9 cellular contexts compared by ENCODE assay signal in the genomic region with DNA sequence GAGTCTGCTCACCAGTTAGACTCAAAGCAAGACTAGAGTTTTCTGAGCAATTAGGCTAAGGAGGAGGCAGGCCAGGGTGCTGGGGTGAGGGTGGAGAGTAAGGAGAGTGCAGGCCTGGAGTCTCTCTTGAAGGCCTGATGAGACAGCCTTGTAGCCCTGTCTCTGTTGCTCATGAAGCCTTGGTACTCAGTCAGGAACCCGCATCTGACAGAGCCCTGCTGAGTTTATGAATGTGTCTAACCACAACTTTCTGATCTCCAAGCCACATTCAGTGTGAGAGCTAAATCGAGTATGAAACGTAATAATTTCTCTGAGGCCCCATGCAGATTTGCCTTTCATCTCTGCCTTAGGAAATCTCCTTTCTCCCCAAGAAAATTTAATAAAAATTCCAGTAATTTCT.
DNase-seq lines count a peak whose midpoint lies in the region; ATAC-seq and FAIRE-seq lines count a peak whose summit lies in the region.
"Had no signal": no experiment of that assay in that cellular context is flagged by ENCODE, and none has a peak within 500 bp of the region (broad histone marks: within the 10 kb centered on the region; RNA-seq: fewer than 3 reads in every experiment).

No MANE protein-coding gene starts in this region.

- no peaks in the 10 kb centered on the region for H3K36me3 Mint-ChIP-seq in activated T-helper 17 cell treated with anti-CD3 and anti-CD28 coated beads, Interleukin-2, amount 50 U/mL, for 72 hours (ENCODE audit: low read depth)
- H3K36me3 Mint-ChIP-seq: CD4-positive, CD25-positive, alpha-beta regulatory T cell had no signal

- ATAC-seq in HG03103 (IDR thresholded peaks at IDR 0.05; ENCODE audit: low read depth, unreplicated experiment) = peak; percentile 91
- ATAC-seq in activated T-helper 17 cell treated with anti-CD3 and anti-CD28 coated beads, Interleukin-2, amount 50 U/mL, for 72 hours (replicated peaks) = peak; percentile 95

- DNase-seq in activated gamma-delta T cell treated with Interleukin-2 at 50 U/mL for 16 hours (peak; percentile 4), activated gamma-delta T cell (lab: John Stamatoyannopoulos, UW) (no peak), HTR-8/SVneo (ENCODE audit: insufficient read length, low spot score) (no peak), islet precursor cell (no peak), pons (ENCODE audit: low spot score) (no peak)
- peak; percentile 5 to 44 (median 9) for DNase-seq in stimulated activated CD4-positive, alpha-beta T cell treated with anti-CD3 and anti-CD28 coated beads, TNF-alpha, amount 100 ng/mL, for 24 hours (ENCODE audit: low read depth in 3 of 3)

- H3K9me3 Mint-ChIP-seq in activated T-helper 17 cell treated with anti-CD3 and anti-CD28 coated beads, Interleukin-2, amount 50 U/mL, for 72 hours = no peaks in the 10 kb centered on the region
- H3K9me3 Mint-ChIP-seq: CD4-positive, CD25-positive, alpha-beta regulatory T cell had no signal

- no peak overlapping the region for H3K4me3 Mint-ChIP-seq in activated T-helper 17 cell treated with anti-CD3 and anti-CD28 coated beads, Interleukin-2, amount 50 U/mL, for 72 hours
- H3K4me3 Mint-ChIP-seq: CD4-positive, CD25-positive, alpha-beta regulatory T cell had no signal

- no peak for FAIRE-seq in HTR-8/SVneo (lab: Jason Lieb, UNC)

- H3K4me1 Mint-ChIP-seq in activated T-helper 17 cell treated with anti-CD3 and anti-CD28 coated beads, Interleukin-2, amount 50 U/mL, for 72 hours = peaks cover 14% of the 10 kb centered on the region

- H3K27ac Mint-ChIP-seq in activated T-helper 17 cell treated with anti-CD3 and anti-CD28 coated beads, Interleukin-2, amount 50 U/mL, for 72 hours = no peak overlapping the region

- peaks cover 5% of the 10 kb centered on the region for H3K27me3 Mint-ChIP-seq in activated T-helper 17 cell treated with anti-CD3 and anti-CD28 coated beads, Interleukin-2, amount 50 U/mL, for 72 hours

Comparison
In these comparisons a context has a peak if more than half of its experiments do, and no peak if none do; other contexts are left out.
1. DNase-seq: peak in activated gamma-delta T cell treated with Interleukin-2 at 50 U/mL for 16 hours (single experiment) and stimulated activated CD4-positive, alpha-beta T cell treated with anti-CD3 and anti-CD28 coated beads, TNF-alpha, amount 100 ng/mL, for 24 hours (3 of 3); none in activated gamma-delta T cell (single experiment), HTR-8/SVneo (single experiment), islet precursor cell (single experiment) and pons (single experiment).